In genomic region chr18:7666195-7666776, GRCh38 we compare ENCODE assay signal across 14 cellular contexts.
DNase-seq lines count a peak whose midpoint lies in the region; ATAC-seq and TF ChIP-seq lines count a peak whose summit lies in the region.
"Had no signal": no experiment of that assay in that cellular context is flagged by ENCODE, and none has a peak within 500 bp of the region (broad histone marks: within the 10 kb centered on the region; RNA-seq: fewer than 3 reads in every experiment).

No MANE protein-coding gene starts in this region.

- no peak for ATAC-seq in activated naive CD4-positive, alpha-beta T cell treated with anti-CD3 and anti-CD28 coated beads, Interleukin-2, amount 50 U/mL, for 72 hours
- no peak for ATAC-seq in HG03342 (IDR thresholded peaks at IDR 0.05; ENCODE audit: unreplicated experiment)
- ATAC-seq: Panc1, Right ventricle myocardium inferior had no signal

- H3K4me1 Mint-ChIP-seq in HFFc6 (ENCODE audit: low read depth) (peaks cover 11% of the 10 kb centered on the region), chondrocyte (ENCODE audit: low read depth) (peaks cover 26% of the 10 kb centered on the region)
- H3K4me1 Mint-ChIP-seq: CD8-positive, alpha-beta memory T cell had no signal

- H3K27me3 Mint-ChIP-seq in HFFc6 (ENCODE audit: insufficient read depth) (no peaks in the 10 kb centered on the region; the same call in 1 of the 2 replicates), chondrocyte (ENCODE audit: low read depth) (no peaks in the 10 kb centered on the region)
- H3K27me3 Mint-ChIP-seq: CD8-positive, alpha-beta memory T cell had no signal

- H3K36me3 Mint-ChIP-seq in HFFc6 (ENCODE audit: low read depth) (no peaks in the 10 kb centered on the region), chondrocyte (ENCODE audit: low read depth) (no peaks in the 10 kb centered on the region)
- H3K36me3 Mint-ChIP-seq in activated naive CD4-positive, alpha-beta T cell treated with anti-CD3 and anti-CD28 coated beads, Interleukin-2, amount 50 U/mL, for 72 hours, result peaks cover 0 to 7% of the 10 kb centered on the region in 2 donors
- H3K36me3 Mint-ChIP-seq: CD8-positive, alpha-beta memory T cell had no signal

- TF ChIP-seq CTCF in HFFc6 (IDR thresholded peaks at IDR 0.05) (peak; percentile 27; the same call in 1 of the 2 replicates), chondrocyte (IDR thresholded peaks at IDR 0.05) (peak; percentile 23)

- DNase-seq in HFFc6 (no peak), chondrocyte (ENCODE audit: low spot score) (no peak), iPS-NIHi11 (ENCODE audit: low spot score) (peak; percentile 35), KBM-7 (no peak), NCI-H1048 (lab: John Stamatoyannopoulos, UW) (no peak)
- no peak for DNase-seq in activated naive CD4-positive, alpha-beta T cell treated with anti-CD3 and anti-CD28 coated beads, Interleukin-2, amount 50 U/mL, for 72 hours (ENCODE audit: low spot score in 2 of 2)
- DNase-seq: CD8-positive, alpha-beta memory T cell; Karpas-422; MM.1S; NCI-H187 treated with DMSO at 0.1 percent for 48 hours; NCI-H774 had no signal

- H3K27ac Mint-ChIP-seq in HFFc6, result no peak overlapping the region
- H3K27ac Mint-ChIP-seq in chondrocyte (ENCODE audit: unreplicated experiment), result no peak overlapping the region
- no peak overlapping the region for H3K27ac Mint-ChIP-seq in activated naive CD4-positive, alpha-beta T cell treated with anti-CD3 and anti-CD28 coated beads, Interleukin-2, amount 50 U/mL, for 72 hours
- H3K27ac Mint-ChIP-seq: CD8-positive, alpha-beta memory T cell had no signal

- H3K9me3 Mint-ChIP-seq in HFFc6 (no peaks in the 10 kb centered on the region), chondrocyte (ENCODE audit: low read depth) (no peaks in the 10 kb centered on the region)
- H3K9me3 Mint-ChIP-seq in activated naive CD4-positive, alpha-beta T cell treated with anti-CD3 and anti-CD28 coated beads, Interleukin-2, amount 50 U/mL, for 72 hours, result peaks cover 3 to 5% of the 10 kb centered on the region in 2 donors

- in situ Hi-C loops in KBM-7 (cut with MboI; ENCODE audit: low pct_unique_long_range_greater_than_20kb, low sequenced_read_pairs), result no loop called here

- no peak overlapping the region for H3K4me3 Mint-ChIP-seq in HFFc6
- H3K4me3 Mint-ChIP-seq in chondrocyte (ENCODE audit: unreplicated experiment), result no peak overlapping the region
- H3K4me3 Mint-ChIP-seq: CD8-positive, alpha-beta memory T cell had no signal
